17 cellular contexts compared by ENCODE assay signal in genomic region chr7:102300643-102301211, GRCh38. TPM values are rescaled to one million over a fixed set of nuclear protein-coding genes. Genes with fewer than 3 reads are reported as not detected.
DNase-seq lines count a peak whose midpoint lies in the region; ATAC-seq and TF ChIP-seq lines count a peak whose summit lies in the region.
"Had no signal": no experiment of that assay in that cellular context is flagged by ENCODE, and none has a peak within 500 bp of the region (broad histone marks: within the 10 kb centered on the region; RNA-seq: fewer than 3 reads in every experiment).

No MANE protein-coding gene starts in this region.

- H3K4me3 ChIP-seq in astrocyte of the cerebellum (ENCODE audit: low read depth, low read length) (no peak overlapping the region), gastroesophageal sphincter (peak overlapping the region in 1 of 2 donors; percentile 10)

- in situ Hi-C loops in astrocyte of the cerebellum (cut with HindIII; ENCODE audit: low sequenced_read_pairs) = no loop called here

- H3K9me3 ChIP-seq in gastroesophageal sphincter = peaks cover 0 to 4% (median 0%) of the 10 kb centered on the region in 3 donors

- no CpG with 5 or more reads among the region's 83 CpGs for WGBS in gastroesophageal sphincter (ENCODE audit: low coverage in 1 of 2), 2 donors

- no peaks in the 10 kb centered on the region for H3K36me3 Mint-ChIP-seq in neural crest cell (ENCODE audit: low read depth)
- H3K36me3 Mint-ChIP-seq: immature natural killer cell had no signal

- no peak for TF ChIP-seq POLR2A in gastroesophageal sphincter (IDR thresholded peaks at IDR 0.05)

- H3K4me3 Mint-ChIP-seq in neural crest cell = no peak overlapping the region
- H3K4me3 Mint-ChIP-seq: immature natural killer cell had no signal

- peak; percentile 47 for ATAC-seq in gastroesophageal sphincter
- ATAC-seq in HG03469 (IDR thresholded peaks at IDR 0.05; ENCODE audit: unreplicated experiment) = no peak
- no peak for ATAC-seq in GM18502 (IDR thresholded peaks at IDR 0.05; ENCODE audit: poor library complexity, unreplicated experiment)

- peak; percentile 7 for TF ChIP-seq CTCF in AG09319 (IDR thresholded peaks at IDR 0.05; ENCODE audit: low read depth, low read length)
- peak; percentile 6 for TF ChIP-seq CTCF in astrocyte of the cerebellum (IDR thresholded peaks at IDR 0.05; ENCODE audit: low read depth, low read length, missing control alignments)
- TF ChIP-seq CTCF in gastroesophageal sphincter (IDR thresholded peaks at IDR 0.05) = peak in 1 of 4 experiments; percentile 28
- peak; percentile 44 for TF ChIP-seq CTCF in neural crest cell (conservative IDR thresholded peaks at IDR 0.05)

- no peak for DNase-seq in AG09319 (ENCODE audit: extremely low read depth, low read depth)
- no peak for DNase-seq in astrocyte of the cerebellum (ENCODE audit: low read depth)
- DNase-seq in neural crest cell (ENCODE audit: low read depth, low spot score) = peak; percentile 49
- DNase-seq in stimulated activated CD4-positive, alpha-beta T cell treated with anti-CD3 and anti-CD28 coated beads, Interleukin-1b, Interleukin-23, amount 100 ng/mL, for 48 hours = no peak
- DNase-seq in NCI-H524 (lab: John Stamatoyannopoulos, UW) = no peak
- DNase-seq: activated CD4-positive, alpha-beta T cell treated with anti-CD3 and anti-CD28 coated beads, Interleukin-2, amount 50 U/mL, for 4 hours; immature natural killer cell; NCI-H1694 treated with DMSO at 0.1 percent for 48 hours; NCI-H446; posterior cingulate gyrus had no signal

- TF ChIP-seq EP300 in gastroesophageal sphincter (IDR thresholded peaks at IDR 0.05) = no peak

- peaks cover 0 to 20% (median 0%) of the 10 kb centered on the region in 3 donors for H3K4me1 ChIP-seq in gastroesophageal sphincter

- no peaks in the 10 kb centered on the region for H3K9me3 Mint-ChIP-seq in neural crest cell
- H3K9me3 Mint-ChIP-seq: immature natural killer cell had no signal

- H3K27ac Mint-ChIP-seq in neural crest cell (ENCODE audit: unreplicated experiment) = no peak overlapping the region
- H3K27ac Mint-ChIP-seq: immature natural killer cell had no signal

- peaks cover 10% of the 10 kb centered on the region for H3K4me1 Mint-ChIP-seq in neural crest cell

- peaks cover 36% of the 10 kb centered on the region for H3K27me3 ChIP-seq in gastroesophageal sphincter

- H3K27me3 Mint-ChIP-seq in neural crest cell (ENCODE audit: low read depth) = no peaks in the 10 kb centered on the region

- no peak overlapping the region for H3K27ac ChIP-seq in gastroesophageal sphincter

- H3K36me3 ChIP-seq in gastroesophageal sphincter = no peaks in the 10 kb centered on the region

RNA-seq across cellular contexts. Expression of gene SH2B2, which starts 14.1 kb away (rescaled TPM):
- 1 to 10 TPM; 2.8 to 8.0 (median 3.8) TPM for total RNA-seq in gastroesophageal sphincter
- 13.3 and 16.4 TPM in 2 replicates for total RNA-seq in neural crest cell

RNA-seq across cellular contexts. Expression of gene SPDYE6, which starts 55.5 kb away (rescaled TPM):
- not detected for total RNA-seq in gastroesophageal sphincter
- not detected in 2 replicates for total RNA-seq in neural crest cell
- total RNA-seq: G401, mononuclear cell, SK-MEL-5, temporal lobe had no signal
